11 cellular contexts compared by ENCODE assay signal in genomic region chr12:13205809-13206559, GRCh38. TPM values are rescaled to one million over a fixed set of nuclear protein-coding genes. Genes with fewer than 3 reads are reported as not detected.
DNase-seq lines count a peak whose midpoint lies in the region; ATAC-seq and TF ChIP-seq lines count a peak whose summit lies in the region.
"Had no signal": no experiment of that assay in that cellular context is flagged by ENCODE, and none has a peak within 500 bp of the region (broad histone marks: within the 10 kb centered on the region; RNA-seq: fewer than 3 reads in every experiment).

No MANE protein-coding gene starts in this region.

- H3K9me3 Mint-ChIP-seq in activated T-cell treated with anti-CD3 and anti-CD28 coated beads, Interleukin-2, amount 50 U/mL, for 72 hours, result no peaks in the 10 kb centered on the region
- H3K9me3 Mint-ChIP-seq: central memory CD8-positive, alpha-beta T cell; IgD-negative memory B cell had no signal

- H3K4me1 ChIP-seq in heart left ventricle (peaks cover 9 to 100% (median 92%) of the 10 kb centered on the region in 12 donors), thyroid gland (peaks cover 80 to 93% of the 10 kb centered on the region in 2 donors), spleen (peaks cover 0 to 80% (median 20%) of the 10 kb centered on the region in 6 donors)

- H3K36me3 ChIP-seq in heart left ventricle (peaks cover 0 to 13% (median 3%) of the 10 kb centered on the region in 9 donors), thyroid gland (no peaks in the 10 kb centered on the region), spleen (no peaks in the 10 kb centered on the region)

- peak overlapping the region in 1 of 2 donors; percentile 14 for H3K4me3 Mint-ChIP-seq in activated T-cell treated with anti-CD3 and anti-CD28 coated beads, Interleukin-2, amount 50 U/mL, for 72 hours
- H3K4me3 Mint-ChIP-seq: central memory CD8-positive, alpha-beta T cell; IgD-negative memory B cell had no signal

- H3K9me3 ChIP-seq in heart left ventricle (no peaks in the 10 kb centered on the region), thyroid gland (no peaks in the 10 kb centered on the region), spleen (no peaks in the 10 kb centered on the region)

- ATAC-seq in heart left ventricle (peak in 3 of 4 donors; percentile 8 to 56 (median 41)), Right ventricle myocardium superior (ENCODE audit: poor library complexity) (no peak), HG03469 (IDR thresholded peaks at IDR 0.05; ENCODE audit: unreplicated experiment) (no peak), HG03354 (IDR thresholded peaks at IDR 0.05; ENCODE audit: poor library complexity, severe bottlenecking, unreplicated experiment) (no peak)
- ATAC-seq in activated T-cell treated with anti-CD3 and anti-CD28 coated beads, Interleukin-2, amount 50 U/mL, for 72 hours (replicated peaks in 1 of 2), result peak; percentile 51 to 64

- H3K4me3 ChIP-seq in heart left ventricle, result no peak overlapping the region
- no peak overlapping the region for H3K4me3 ChIP-seq in thyroid gland (replicated peaks in 1 of 3)
- H3K4me3 ChIP-seq in spleen, result no peak overlapping the region

- H3K4me1 Mint-ChIP-seq in activated T-cell treated with anti-CD3 and anti-CD28 coated beads, Interleukin-2, amount 50 U/mL, for 72 hours (ENCODE audit: low read depth), result peaks cover 42% of the 10 kb centered on the region
- H3K4me1 Mint-ChIP-seq: IgD-negative memory B cell had no signal

- DNase-seq in heart left ventricle (peak in 1 of 5 donors; percentile 45), Right ventricle myocardium superior (no peak), iris pigment epithelial cell (ENCODE audit: low read depth) (peak; percentile 99), thyroid gland (no peak), spleen (no peak)
- DNase-seq in activated T-cell treated with anti-CD3 and anti-CD28 coated beads, Interleukin-2, amount 50 U/mL, for 72 hours, result peak; percentile 32 to 36
- DNase-seq: DND-41 had no signal

- H3K27ac Mint-ChIP-seq in activated T-cell treated with anti-CD3 and anti-CD28 coated beads, Interleukin-2, amount 50 U/mL, for 72 hours, result no peak overlapping the region
- H3K27ac Mint-ChIP-seq: IgD-negative memory B cell had no signal

- H3K27me3 ChIP-seq in heart left ventricle, result no peaks in the 10 kb centered on the region
- no peaks in the 10 kb centered on the region for H3K27me3 ChIP-seq in thyroid gland
- H3K27me3 ChIP-seq in spleen (replicated peaks in 1 of 7), result peaks cover 0 to 5% (median 0%) of the 10 kb centered on the region in 7 donors

- H3K27me3 Mint-ChIP-seq in activated T-cell treated with anti-CD3 and anti-CD28 coated beads, Interleukin-2, amount 50 U/mL, for 72 hours (ENCODE audit: low read depth), result peaks cover 14% of the 10 kb centered on the region

- WGBS in heart left ventricle, 4 donors, result 56 to 66% (median 60%) methylated on average over 3 of the region's 3 CpGs
- 63 to 78% methylated on average over 3 of the region's 3 CpGs for WGBS in thyroid gland, 2 donors
- WGBS in spleen, 5 donors, result 55 to 64% (median 58%) methylated on average over 3 of the region's 3 CpGs

- TF ChIP-seq CTCF in heart left ventricle (IDR thresholded peaks at IDR 0.05), result no peak
- no peak for TF ChIP-seq CTCF in thyroid gland (IDR thresholded peaks at IDR 0.05)
- no peak for TF ChIP-seq CTCF in spleen (IDR thresholded peaks at IDR 0.05 in 8 of 11, conservative IDR thresholded peaks at IDR 0.05 in 3 of 11)

- no peak for TF ChIP-seq POLR2A in heart left ventricle (IDR thresholded peaks at IDR 0.05)
- TF ChIP-seq POLR2A in thyroid gland (IDR thresholded peaks at IDR 0.05), result no peak
- no peak for TF ChIP-seq POLR2A in spleen (IDR thresholded peaks at IDR 0.05)

- no peaks in the 10 kb centered on the region for H3K36me3 Mint-ChIP-seq in activated T-cell treated with anti-CD3 and anti-CD28 coated beads, Interleukin-2, amount 50 U/mL, for 72 hours (ENCODE audit: insufficient read depth in 2 of 2)
- H3K36me3 Mint-ChIP-seq: IgD-negative memory B cell had no signal

- H3K27ac ChIP-seq in heart left ventricle (peak overlapping the region in 11 of 12 donors; percentile 6 to 79 (median 50)), thyroid gland (peak overlapping the region in 2 of 3 donors; percentile 29 to 44), spleen (no peak overlapping the region)

- intact Hi-C loops in heart left ventricle (cut with DNase I), result loop anchor here in 2 of 10 donors (5.0 kb wide), 2 partner anchors 109 to 204 kb away; partner anchors contain the start of gene HEBP1 (in 1 of the 2)
- intact Hi-C loops in Right ventricle myocardium superior (cut with DNase I), result no loop called here
- intact Hi-C loops in thyroid gland (cut with DNase I), result no loop called here
- intact Hi-C loops in spleen (cut with DNase I; ENCODE audit: low total_unique reads), result loop anchor here (5.0 kb wide), 1 partner anchor 104 kb away; the partner anchor contains the start of gene GSG1

RNA-seq across cellular contexts. Expression of gene EMP1, which starts 9.5 kb away (rescaled TPM):
- 100 to 1,000 TPM in 6 of 9 donors, 10 to 100 TPM in 3; 67.9 to 281 (median 175) TPM for total RNA-seq in heart left ventricle
- polyA plus RNA-seq in heart left ventricle, result 10 to 100 TPM; 16.4 to 83.0 TPM
- 99.9 TPM for total RNA-seq in Right ventricle myocardium superior
- 10 to 100 TPM in 1 of 2 donors, 1 to 10 TPM in 1; 4.2 to 19.2 TPM for total RNA-seq in activated T-cell treated with anti-CD3 and anti-CD28 coated beads, Interleukin-2, amount 50 U/mL, for 72 hours
- total RNA-seq in thyroid gland, result 100 to 1,000 TPM; 459 to 634 (median 503) TPM
- total RNA-seq in spleen, result 100 to 1,000 TPM in 2 of 7 donors, 10 to 100 TPM in 5; 52.6 to 170 (median 82.4) TPM
- polyA plus RNA-seq in spleen, result 10 to 100 TPM in 1 of 3 donors, 1 to 10 TPM in 2; 4.9 to 11.1 (median 6.8) TPM
- polyA plus RNA-seq: IgD-negative memory B cell had no signal

Comparison
In these comparisons a context has a peak if more than half of its experiments do, and no peak if none do; other contexts are left out.
1. ATAC-seq: peak in heart left ventricle (3 of 4) and activated T-cell treated with anti-CD3 and anti-CD28 coated beads, Interleukin-2, amount 50 U/mL, for 72 hours (2 of 2); none in Right ventricle myocardium superior (single experiment), HG03469 (single experiment) and HG03354 (single experiment).
2. DNase-seq: peak in activated T-cell treated with anti-CD3 and anti-CD28 coated beads, Interleukin-2, amount 50 U/mL, for 72 hours (2 of 2) and iris pigment epithelial cell (single experiment); none in Right ventricle myocardium superior (single experiment), thyroid gland (0 of 2) and spleen (single experiment).
3. H3K27ac ChIP-seq: peak in heart left ventricle (11 of 12) and thyroid gland (2 of 3); none in spleen (0 of 8).